Comparison of ENCODE assay signal across 9 cellular contexts in the genomic region with DNA sequence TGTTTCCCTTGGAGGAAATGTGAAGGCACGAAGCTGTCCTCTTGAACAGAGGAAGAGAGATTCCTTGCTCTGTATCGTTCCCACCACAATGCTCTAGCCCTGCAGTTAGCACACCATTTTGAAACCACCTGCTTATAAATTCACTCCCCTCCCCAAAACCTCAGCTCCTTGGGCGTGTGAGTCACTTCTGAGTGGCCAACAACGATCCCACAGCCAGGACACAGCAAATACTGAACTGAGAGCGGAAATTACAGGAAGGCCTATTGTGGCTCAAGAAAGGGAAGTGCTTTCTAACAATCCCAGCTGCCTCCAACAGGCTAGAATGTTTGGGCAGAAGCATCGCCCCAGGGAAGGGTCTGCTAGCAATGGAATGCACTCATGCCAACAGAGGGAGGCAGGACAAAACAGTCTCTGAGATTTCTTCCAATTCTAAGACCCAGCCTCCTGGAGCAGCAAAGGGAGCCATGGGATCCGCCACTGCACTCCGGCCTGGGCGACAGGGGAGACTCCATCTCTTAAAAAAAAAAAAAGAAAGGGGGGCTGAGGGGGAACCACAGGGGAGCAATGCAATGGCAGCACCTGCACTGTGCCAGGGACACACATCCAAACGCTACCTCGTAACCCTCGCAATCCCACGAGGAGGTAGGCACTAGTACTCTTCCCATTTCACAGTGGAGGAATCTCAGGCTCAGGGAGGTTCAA. TPM values are rescaled to one million over a fixed set of nuclear protein-coding genes. Genes with fewer than 3 reads are reported as not detected.
DNase-seq lines count a peak whose midpoint lies in the region; TF ChIP-seq lines count a peak whose summit lies in the region.
"Had no signal": no experiment of that assay in that cellular context is flagged by ENCODE, and none has a peak within 500 bp of the region (broad histone marks: within the 10 kb centered on the region; RNA-seq: fewer than 3 reads in every experiment).

No MANE protein-coding gene starts in this region.

- H3K27me3 Mint-ChIP-seq in CD4-positive, alpha-beta memory T cell = no peaks in the 10 kb centered on the region
- no peaks in the 10 kb centered on the region for H3K27me3 Mint-ChIP-seq in brain
- H3K27me3 Mint-ChIP-seq: activated naive CD8-positive, alpha-beta T cell had no signal

- CTCF ChIA-PET in CD4-positive, alpha-beta memory T cell (lab: Charles Lee; ENCODE audit: partially characterized antibody) = interaction anchor here (1.6 to 2.5 kb wide), 2 partner anchors 20 to 24 kb away, joined by 3 to 14 read pairs; no protein-coding TSS in a partner anchor
- CTCF ChIA-PET in SK-N-SH (lab: Yijun Ruan, JAX) (interaction anchor here (0.6 to 5.9 kb wide), 6 partner anchors 10 to 272 kb away, joined by 3 to 48 read pairs (median 5); no protein-coding TSS in a partner anchor), A673 (lab: Charles Lee) (no interaction called here)

- H3K4me1 ChIP-seq in CD4-positive, alpha-beta memory T cell (ENCODE audit: insufficient read depth, low read length) = peaks cover 25% of the 10 kb centered on the region
- peaks cover 42% of the 10 kb centered on the region for H3K4me1 ChIP-seq in MM.1S (ENCODE audit: low read length)
- H3K4me1 ChIP-seq in mesodermal cell (ENCODE audit: control insufficient read depth, insufficient read depth, low read length, poor library complexity, severe bottlenecking) = peaks cover 21% of the 10 kb centered on the region
- peaks cover 7 to 24% of the 10 kb centered on the region in 2 experiments; a peak in 1 of 4 replicates for H3K4me1 ChIP-seq in SK-N-SH (ENCODE audit: control insufficient read depth in 1 of 2, insufficient read depth in 2 of 2, low read depth in 1 of 2, low read length in 1 of 2)
- peaks cover 5% of the 10 kb centered on the region for H3K4me1 ChIP-seq in A673 (ENCODE audit: insufficient read depth, low read length, poor library complexity, severe bottlenecking)

- H3K9me2 ChIP-seq in MM.1S (replicated peaks; ENCODE audit: insufficient read depth, low read length) (no peaks in the 10 kb centered on the region), SK-N-SH (no peaks in the 10 kb centered on the region)

- TF ChIP-seq EP300 in SK-N-SH (IDR thresholded peaks at IDR 0.05; ENCODE audit: borderline replicate concordance in 1 of 2, low read depth in 1 of 2, low read length in 1 of 2) = no peak

- H3F3A ChIP-seq in MM.1S (ENCODE audit: insufficient read depth, low read length) (peaks cover 22% of the 10 kb centered on the region), SK-N-SH (replicated peaks; ENCODE audit: insufficient read depth) (no peaks in the 10 kb centered on the region)

- H3K36me3 ChIP-seq in CD4-positive, alpha-beta memory T cell (ENCODE audit: insufficient read depth, low read length) = no peaks in the 10 kb centered on the region
- H3K36me3 ChIP-seq in MM.1S (replicated peaks; ENCODE audit: insufficient read depth, low read length) (no peaks in the 10 kb centered on the region), mesodermal cell (ENCODE audit: control insufficient read depth, insufficient read depth, low read length) (no peaks in the 10 kb centered on the region), SK-N-SH (replicated peaks in 1 of 2; ENCODE audit: control insufficient read depth in 1 of 2, insufficient read depth in 2 of 2, low read length in 1 of 2) (no peaks in the 10 kb centered on the region), A673 (ENCODE audit: insufficient read depth, low read length, poor library complexity, severe bottlenecking) (no peaks in the 10 kb centered on the region)

- H4K20me1 ChIP-seq in MM.1S (ENCODE audit: insufficient read depth, low read length) (no peaks in the 10 kb centered on the region), SK-N-SH (ENCODE audit: insufficient read depth) (no peaks in the 10 kb centered on the region)

- no peak for DNase-seq in CD4-positive, alpha-beta memory T cell
- DNase-seq in MM.1S = no peak
- DNase-seq in SK-N-SH = no peak
- no peak for DNase-seq in NCI-H345 treated with DMSO at 0.1 percent for 48 hours (lab: John Stamatoyannopoulos, UW; ENCODE audit: unreplicated experiment)
- no peak for DNase-seq in NCI-H1694 (lab: John Stamatoyannopoulos, UW)
- DNase-seq in A673 (ENCODE audit: low spot score) = no peak

- no peak for TF ChIP-seq CTCF in MM.1S (IDR thresholded peaks at IDR 0.05; ENCODE audit: low read length)
- TF ChIP-seq CTCF in brain (conservative IDR thresholded peaks at IDR 0.05) = no peak
- no peak for TF ChIP-seq CTCF in SK-N-SH (IDR thresholded peaks at IDR 0.05)
- TF ChIP-seq CTCF in A673 (conservative IDR thresholded peaks at IDR 0.05; ENCODE audit: low read depth, low read length) = no peak

- H3K79me2 ChIP-seq in MM.1S (ENCODE audit: low read length) (no peaks in the 10 kb centered on the region), SK-N-SH (ENCODE audit: insufficient read depth) (peaks cover 6% of the 10 kb centered on the region; the same call in 1 of the 2 replicates)

- no peak for TF ChIP-seq RAD21 in SK-N-SH (IDR thresholded peaks at IDR 0.05; ENCODE audit: low read length)

- no peaks in the 10 kb centered on the region for H3K9me3 Mint-ChIP-seq in CD4-positive, alpha-beta memory T cell
- no peaks in the 10 kb centered on the region for H3K9me3 Mint-ChIP-seq in brain

- WGBS in mesodermal cell (ENCODE audit: insufficient coverage in 2 of 2), 2 experiments = 59 to 71% methylated on average over 9 to 11 of the region's 13 CpGs
- 83% methylated on average over 13 of the region's 13 CpGs for WGBS in SK-N-SH (ENCODE audit: low lambda C conversion rate)

- peak overlapping the region; percentile 4 to 90 (median 44) for H3K4me3 Mint-ChIP-seq in CD4-positive, alpha-beta memory T cell
- H3K4me3 Mint-ChIP-seq in brain = peak overlapping the region; percentile 71 to 94 (median 93)

- no peak overlapping the region for H3K4me3 ChIP-seq in CD4-positive, alpha-beta memory T cell (ENCODE audit: low read length in 2 of 2)
- no peak overlapping the region for H3K4me3 ChIP-seq in MM.1S (ENCODE audit: low read length)
- H3K4me3 ChIP-seq in mesodermal cell (ENCODE audit: extremely low read depth, insufficient read depth, low read length, poor library complexity, severe bottlenecking) = no peak overlapping the region
- no peak overlapping the region for H3K4me3 ChIP-seq in SK-N-SH (ENCODE audit: low read depth in 2 of 2, low read length in 1 of 2)
- H3K4me3 ChIP-seq in A673 (ENCODE audit: low read depth, low read length, poor library complexity, severe bottlenecking) = no peak overlapping the region

- no peaks in the 10 kb centered on the region for H3K27me3 ChIP-seq in CD4-positive, alpha-beta memory T cell (ENCODE audit: insufficient read depth, low read length)
- H3K27me3 ChIP-seq in MM.1S (replicated peaks; ENCODE audit: insufficient read depth, low read length) = no peaks in the 10 kb centered on the region
- H3K27me3 ChIP-seq in SK-N-SH (ENCODE audit: insufficient read depth) = no peaks in the 10 kb centered on the region
- no peaks in the 10 kb centered on the region for H3K27me3 ChIP-seq in A673 (replicated peaks; ENCODE audit: insufficient read depth, low read depth, low read length, poor library complexity)

- no TSS peak for BruUV-seq in A673 (replicated peaks; lab: Mats Ljungman, UMichigan)

- H3K9me3 ChIP-seq in CD4-positive, alpha-beta memory T cell (ENCODE audit: control insufficient read depth in 1 of 2, low read length in 2 of 2) = no peaks in the 10 kb centered on the region
- H3K9me3 ChIP-seq in MM.1S (replicated peaks; ENCODE audit: insufficient read depth, low read length) (no peaks in the 10 kb centered on the region), mesodermal cell (ENCODE audit: control insufficient read depth, low read length) (no peaks in the 10 kb centered on the region), SK-N-SH (no peaks in the 10 kb centered on the region), A673 (ENCODE audit: low read depth, low read length, poor library complexity, severe bottlenecking) (no peaks in the 10 kb centered on the region)

- peak overlapping the region; percentile 9; the same call in 1 of the 2 replicates for H2AFZ ChIP-seq in MM.1S (ENCODE audit: low read length)
- H2AFZ ChIP-seq in SK-N-SH (ENCODE audit: low read depth) = no peak overlapping the region

- POLR2A ChIA-PET in CD4-positive, alpha-beta memory T cell (lab: Charles Lee; ENCODE audit: partially characterized antibody) = interaction anchor here (1.2 to 5.0 kb wide), 3 partner anchors 9 to 42 kb away, joined by 3 to 64 read pairs (median 15); no protein-coding TSS in a partner anchor
- POLR2A ChIA-PET in SK-N-SH (lab: Yijun Ruan, JAX) = interaction anchor here (0.5 kb wide), 1 partner anchor 348 kb away, joined by 3 read pairs; no protein-coding TSS in a partner anchor
- POLR2A ChIA-PET in A673 (lab: Charles Lee; ENCODE audit: low non-redundant PET) = no interaction called here

- peaks cover 0 to 3% of the 10 kb centered on the region in 2 donors for H3K36me3 Mint-ChIP-seq in CD4-positive, alpha-beta memory T cell
- peaks cover 4% of the 10 kb centered on the region for H3K36me3 Mint-ChIP-seq in brain
- H3K36me3 Mint-ChIP-seq: activated naive CD8-positive, alpha-beta T cell had no signal

- intact Hi-C loops in CD4-positive, alpha-beta memory T cell (cut with micrococcal nuclease) = no loop called here
- intact Hi-C loops in A673 (cut with micrococcal nuclease; ENCODE audit: unreplicated experiment) = no loop called here

- no peak overlapping the region for H3K27ac ChIP-seq in CD4-positive, alpha-beta memory T cell (ENCODE audit: low read depth, low read length)
- peak overlapping the region; percentile 28; the same call in 1 of the 2 replicates for H3K27ac ChIP-seq in MM.1S (ENCODE audit: low read length)
- H3K27ac ChIP-seq in mesodermal cell (ENCODE audit: low read depth, low read length, severe bottlenecking) = peak overlapping the region; percentile 43
- H3K27ac ChIP-seq in SK-N-SH (ENCODE audit: low read depth in 2 of 2, low read length in 1 of 2) = no peak overlapping the region
- no peak overlapping the region for H3K27ac ChIP-seq in A673 (ENCODE audit: low read depth, low read length, poor library complexity, severe bottlenecking)

- H3K4me2 ChIP-seq in MM.1S (ENCODE audit: low read depth, low read length) (peak overlapping the region; percentile 25; the same call in 1 of the 2 replicates), SK-N-SH (no peak overlapping the region; the same call in 1 of the 2 replicates)

- H3K4me1 Mint-ChIP-seq in CD4-positive, alpha-beta memory T cell = peaks cover 11 to 31% (median 23%) of the 10 kb centered on the region in 4 donors
- H3K4me1 Mint-ChIP-seq in brain = peaks cover 44% of the 10 kb centered on the region

- H3K9ac ChIP-seq in MM.1S (ENCODE audit: low read length) (no peak overlapping the region), SK-N-SH (no peak overlapping the region)

- peak overlapping the region in 4 of 7 donors; percentile 33 to 82 (median 49) for H3K27ac Mint-ChIP-seq in CD4-positive, alpha-beta memory T cell
- peak overlapping the region; percentile 19 to 95 (median 87) for H3K27ac Mint-ChIP-seq in brain
- H3K27ac Mint-ChIP-seq: activated naive CD8-positive, alpha-beta T cell had no signal

RNA-seq across cellular contexts. Expression of gene TMEM53, which starts 1.9 kb away (rescaled TPM):
- 1 to 10 TPM; 1.7 to 2.2 TPM for total RNA-seq in CD4-positive, alpha-beta memory T cell
- polyA plus RNA-seq in CD4-positive, alpha-beta memory T cell = 1 to 10 TPM; 3.5 to 5.7 TPM
- polyA plus RNA-seq in brain (ENCODE audit: insufficient read depth, low read depth, low replicate concordance) = 19.1 TPM
- 9.3 TPM for polyA plus RNA-seq in mesodermal cell (2013, experiment 1 of 2)
- polyA plus RNA-seq in mesodermal cell (2013, experiment 2 of 2) = 9.7 TPM
- polyA plus RNA-seq in SK-N-SH (2012; rRNA removed) = 14.9 and 16.9 TPM in 2 replicates
- 6.7 and 9.5 TPM in 2 replicates for polyA plus RNA-seq in SK-N-SH (2012; cell fraction: cytosol; rRNA removed)
- polyA plus RNA-seq in SK-N-SH (2012; cell fraction: nucleus; rRNA removed) = 10.4 and 10.6 TPM in 2 replicates
- total RNA-seq in A673 (2021) = 3.3 and 5.6 TPM in 2 replicates

RNA-seq across cellular contexts. Expression of gene ARMH1, which starts 2.1 kb away (rescaled TPM):
- 10 to 100 TPM; 64.0 to 74.5 TPM for total RNA-seq in CD4-positive, alpha-beta memory T cell
- 10 to 100 TPM; 26.0 to 30.4 TPM for polyA plus RNA-seq in CD4-positive, alpha-beta memory T cell
- polyA plus RNA-seq in brain (ENCODE audit: insufficient read depth, low read depth, low replicate concordance) (5.2 TPM), SK-N-SH (2012; rRNA removed) (6.6 and 10.5 TPM in 2 replicates)
- 3.6 TPM for polyA plus RNA-seq in mesodermal cell (2013, experiment 1 of 2)
- polyA plus RNA-seq in mesodermal cell (2013, experiment 2 of 2) = 1.3 TPM
- polyA plus RNA-seq in SK-N-SH (2012; cell fraction: cytosol; rRNA removed) = 1.1 and 1.5 TPM in 2 replicates
- polyA plus RNA-seq in SK-N-SH (2012; cell fraction: nucleus; rRNA removed) = 60.0 and 87.2 TPM in 2 replicates
- 0.26 and 0.87 TPM in 2 replicates for total RNA-seq in A673 (2021)

RNA-seq across cellular contexts. Expression of gene RNU5D-1, which starts 58.6 kb away (rescaled TPM):
- total RNA-seq in CD4-positive, alpha-beta memory T cell = not detected
- not detected for polyA plus RNA-seq in CD4-positive, alpha-beta memory T cell
- polyA plus RNA-seq in brain (ENCODE audit: insufficient read depth, low read depth, low replicate concordance) (not detected), SK-N-SH (2012; rRNA removed) (not detected in 2 replicates)
- polyA plus RNA-seq in mesodermal cell (2013, experiment 1 of 2) = 2,527 TPM
- 4,680 TPM for polyA plus RNA-seq in mesodermal cell (2013, experiment 2 of 2)
- polyA plus RNA-seq in SK-N-SH (2012; cell fraction: cytosol; rRNA removed) = not detected in 2 replicates
- not detected in 2 replicates for polyA plus RNA-seq in SK-N-SH (2012; cell fraction: nucleus; rRNA removed)
- not detected in 2 replicates for total RNA-seq in A673 (2021)

Comparison
In these comparisons a context has a peak if more than half of its experiments do, and no peak if none do; other contexts are left out.
1. H3K27ac ChIP-seq: peak in MM.1S (single experiment) and mesodermal cell (single experiment); none in CD4-positive, alpha-beta memory T cell (single experiment), SK-N-SH (0 of 2) and A673 (single experiment).